8 cellular contexts compared by ENCODE assay signal in genomic region chr3:9704343-9705322, GRCh38. TPM values are rescaled to one million over a fixed set of nuclear protein-coding genes. Genes with fewer than 3 reads are reported as not detected.
DNase-seq lines count a peak whose midpoint lies in the region; ATAC-seq, FAIRE-seq and TF ChIP-seq lines count a peak whose summit lies in the region.

No MANE protein-coding gene starts in this region.

- no peak for FAIRE-seq in pancreas (lab: Jason Lieb, UNC)

- POLR2A ChIA-PET in activated CD8-positive, alpha-beta T cell treated with anti-CD3 and anti-CD28 coated beads for 36 hours (lab: Charles Lee): interaction anchor here (1.9 kb wide), 1 partner anchor 12 kb away, joined by 4 read pairs; no protein-coding TSS in a partner anchor

- WGBS in GM23248 (ENCODE audit: low coverage in 1 of 2, low lambda C conversion rate in 2 of 2, missing lambda C conversion rate in 2 of 2), 2 experiments: 5 to 7% methylated on average over 42 to 61 of the region's 62 CpGs
- 1% methylated on average over 14 of the region's 62 CpGs; no CpG with 5 or more reads in 1 of the 2 donors for WGBS in gastroesophageal sphincter (ENCODE audit: low coverage in 1 of 2), 2 donors
- 1 to 2% methylated on average over 59 to 62 of the region's 62 CpGs for WGBS in pancreas, 2 donors

- peak; percentile 48 for DNase-seq in ACHN
- DNase-seq in GM23248: peak; percentile 52
- DNase-seq in activated CD8-positive, alpha-beta T cell treated with anti-CD3 and anti-CD28 coated beads for 36 hours: peak; percentile 28
- peak in 4 of 6 donors; percentile 39 to 77 (median 58) for DNase-seq in pancreas
- DNase-seq in SW 1271 (lab: John Stamatoyannopoulos, UW): no peak
- DNase-seq in NOMO-1 treated with DMSO at 0.1 percent for 48 hours (lab: John Stamatoyannopoulos, UW; ENCODE audit: unreplicated experiment): no peak
- no peak for DNase-seq in Kasumi-1 (lab: John Stamatoyannopoulos, UW)

- no peaks in the 10 kb centered on the region for H3K9me2 ChIP-seq in GM23248 (ENCODE audit: insufficient read depth)

- H3K4me3 ChIP-seq in GM23248 (peak overlapping the region; percentile 58), gastroesophageal sphincter (peak overlapping the region in 1 of 2 donors; percentile 43), pancreas (peak overlapping the region in 2 of 4 donors; percentile 4 to 33)

- no peak overlapping the region for H3K4me3 Mint-ChIP-seq in activated CD8-positive, alpha-beta T cell treated with anti-CD3 and anti-CD28 coated beads for 36 hours

- H3K79me2 ChIP-seq in GM23248 (ENCODE audit: insufficient read depth): no peaks in the 10 kb centered on the region

- H3K27ac Mint-ChIP-seq in activated CD8-positive, alpha-beta T cell treated with anti-CD3 and anti-CD28 coated beads for 36 hours: no peak overlapping the region

- peaks cover 9% of the 10 kb centered on the region for H3K36me3 Mint-ChIP-seq in activated CD8-positive, alpha-beta T cell treated with anti-CD3 and anti-CD28 coated beads for 36 hours (ENCODE audit: low read depth)

- peaks cover 10% of the 10 kb centered on the region; the same call in 1 of the 2 replicates for H3K27me3 ChIP-seq in GM23248 (replicated peaks; ENCODE audit: insufficient read depth)
- H3K27me3 ChIP-seq in gastroesophageal sphincter: peaks cover 35% of the 10 kb centered on the region
- H3K27me3 ChIP-seq in pancreas: no peaks in the 10 kb centered on the region

- no peaks in the 10 kb centered on the region for H4K20me1 ChIP-seq in GM23248 (ENCODE audit: insufficient read depth)

- peaks cover 27% of the 10 kb centered on the region for H3K27me3 Mint-ChIP-seq in activated CD8-positive, alpha-beta T cell treated with anti-CD3 and anti-CD28 coated beads for 36 hours

- H3K4me1 ChIP-seq in GM23248 (ENCODE audit: insufficient read depth) (peaks cover 3% of the 10 kb centered on the region; the same call in 1 of the 2 replicates), gastroesophageal sphincter (peaks cover 0 to 18% (median 11%) of the 10 kb centered on the region in 3 donors), pancreas (peaks cover 0 to 11% (median 0%) of the 10 kb centered on the region in 3 donors)

- no peak overlapping the region for H2AFZ ChIP-seq in GM23248

- H3K4me2 ChIP-seq in GM23248 (ENCODE audit: unreplicated experiment): peak overlapping the region; percentile 57

- H3K36me3 ChIP-seq in GM23248 (ENCODE audit: low read depth) (no peaks in the 10 kb centered on the region), gastroesophageal sphincter (peaks cover 0 to 35% of the 10 kb centered on the region in 2 donors), pancreas (no peaks in the 10 kb centered on the region)

- peak; percentile 51 for ATAC-seq in activated CD8-positive, alpha-beta T cell treated with anti-CD3 and anti-CD28 coated beads for 36 hours
- ATAC-seq in gastroesophageal sphincter: peak; percentile 25
- peak; percentile 61 to 90 (median 79) for ATAC-seq in pancreas

- H3K4me1 Mint-ChIP-seq in activated CD8-positive, alpha-beta T cell treated with anti-CD3 and anti-CD28 coated beads for 36 hours (ENCODE audit: low read depth): peaks cover 8% of the 10 kb centered on the region

- no peak for TF ChIP-seq POLR2A in gastroesophageal sphincter (IDR thresholded peaks at IDR 0.05)

- in situ Hi-C loops in ACHN (cut with HindIII; ENCODE audit: low pct_ligation_motif_present, low pct_unique_long_range_greater_than_20kb, low sequenced_read_pairs) (no loop called here), GM23248 (cut with MboI) (no loop called here)

- intact Hi-C loops in activated CD8-positive, alpha-beta T cell treated with anti-CD3 and anti-CD28 coated beads for 36 hours (cut with micrococcal nuclease): no loop called here
- intact Hi-C loops in pancreas (cut with DNase I): no loop called here

- H3K9me3 ChIP-seq in GM23248 (ENCODE audit: low read depth) (no peaks in the 10 kb centered on the region), gastroesophageal sphincter (no peaks in the 10 kb centered on the region), pancreas (no peaks in the 10 kb centered on the region)

- TF ChIP-seq CTCF in activated CD8-positive, alpha-beta T cell treated with anti-CD3 and anti-CD28 coated beads for 36 hours (IDR thresholded peaks at IDR 0.05): no peak
- TF ChIP-seq CTCF in gastroesophageal sphincter (IDR thresholded peaks at IDR 0.05) (no peak), pancreas (IDR thresholded peaks at IDR 0.05) (no peak)

- no peak overlapping the region for H3K9ac ChIP-seq in GM23248

- no peaks in the 10 kb centered on the region for H3K9me3 Mint-ChIP-seq in activated CD8-positive, alpha-beta T cell treated with anti-CD3 and anti-CD28 coated beads for 36 hours

- H3F3A ChIP-seq in GM23248 (ENCODE audit: insufficient read depth): no peaks in the 10 kb centered on the region

- no peak for TF ChIP-seq EP300 in gastroesophageal sphincter (IDR thresholded peaks at IDR 0.05)

- CTCF ChIA-PET in activated CD8-positive, alpha-beta T cell treated with anti-CD3 and anti-CD28 coated beads for 36 hours (lab: Charles Lee): no interaction called here

- H3K27ac ChIP-seq in GM23248: no peak overlapping the region
- H3K27ac ChIP-seq in gastroesophageal sphincter: no peak overlapping the region
- no peak overlapping the region for H3K27ac ChIP-seq in pancreas

RNA-seq across cellular contexts. Expression of gene CPNE9, which starts 1.0 kb away (rescaled TPM):
- not detected in 2 replicates for total RNA-seq in GM23248 (2014; rRNA removed; shearing (Covaris generic))
- polyA plus RNA-seq in GM23248 (2016; fragmentation: Nextera tagmentation; extraction: Ambion mirVana) (not detected in 2 replicates), pancreas (under 1 TPM; 0.19 to 0.85 TPM)
- not detected for total RNA-seq in activated CD8-positive, alpha-beta T cell treated with anti-CD3 and anti-CD28 coated beads for 36 hours
- total RNA-seq in gastroesophageal sphincter (1 to 10 TPM in 1 of 4 donors, not detected in 3; 1.1 TPM), pancreas (under 1 TPM in 3 of 6 donors, not detected in 3; 0.12 to 0.19 (median 0.12) TPM)

RNA-seq across cellular contexts. Expression of gene BRPF1, which starts 26.9 kb away (rescaled TPM):
- total RNA-seq in GM23248 (2014; rRNA removed; shearing (Covaris generic)): 16.3 and 18.3 TPM in 2 replicates
- polyA plus RNA-seq in GM23248 (2016; fragmentation: Nextera tagmentation; extraction: Ambion mirVana): 7.3 and 10.4 TPM in 2 replicates
- total RNA-seq in activated CD8-positive, alpha-beta T cell treated with anti-CD3 and anti-CD28 coated beads for 36 hours: 10 to 100 TPM; 28.2 to 32.3 TPM
- 10 to 100 TPM; 18.0 to 25.4 (median 21.6) TPM for total RNA-seq in gastroesophageal sphincter
- 10 to 100 TPM in 1 of 6 donors, 1 to 10 TPM in 5; 7.0 to 10.8 (median 8.4) TPM for total RNA-seq in pancreas
- 10 to 100 TPM in 1 of 2 donors, 1 to 10 TPM in 1; 5.8 to 10.4 TPM for polyA plus RNA-seq in pancreas

RNA-seq across cellular contexts. Expression of gene OGG1, which starts 45.1 kb away (rescaled TPM):
- total RNA-seq in GM23248 (2014; rRNA removed; shearing (Covaris generic)): 18.0 and 36.5 TPM in 2 replicates
- 23.0 and 24.6 TPM in 2 replicates for polyA plus RNA-seq in GM23248 (2016; fragmentation: Nextera tagmentation; extraction: Ambion mirVana)
- total RNA-seq in activated CD8-positive, alpha-beta T cell treated with anti-CD3 and anti-CD28 coated beads for 36 hours: 10 to 100 TPM; 32.4 to 39.3 TPM
- total RNA-seq in gastroesophageal sphincter: 10 to 100 TPM; 22.1 to 33.8 (median 25.9) TPM
- 10 to 100 TPM in 1 of 6 donors, 1 to 10 TPM in 5; 5.9 to 13.9 (median 7.8) TPM for total RNA-seq in pancreas
- polyA plus RNA-seq in pancreas: 10 to 100 TPM; 11.2 to 12.7 TPM

RNA-seq across cellular contexts. Expression of gene MTMR14, which starts 55.3 kb away (rescaled TPM):
- 25.7 and 31.0 TPM in 2 replicates for total RNA-seq in GM23248 (2014; rRNA removed; shearing (Covaris generic))
- polyA plus RNA-seq in GM23248 (2016; fragmentation: Nextera tagmentation; extraction: Ambion mirVana) (22.9 and 24.0 TPM in 2 replicates), pancreas (10 to 100 TPM; 14.0 to 20.6 TPM)
- total RNA-seq in activated CD8-positive, alpha-beta T cell treated with anti-CD3 and anti-CD28 coated beads for 36 hours: 10 to 100 TPM; 27.9 to 33.4 TPM
- total RNA-seq in gastroesophageal sphincter (10 to 100 TPM; 17.3 to 25.3 (median 24.2) TPM), pancreas (10 to 100 TPM; 11.5 to 20.8 (median 13.0) TPM)

Comparison
In these comparisons a context has a peak if more than half of its experiments do, and no peak if none do; other contexts are left out.
1. DNase-seq: peak in ACHN (single experiment), GM23248 (single experiment), activated CD8-positive, alpha-beta T cell treated with anti-CD3 and anti-CD28 coated beads for 36 hours (single experiment) and pancreas (4 of 6); none in SW 1271 (0 of 2), NOMO-1 treated with DMSO at 0.1 percent for 48 hours (single experiment) and Kasumi-1 (0 of 2).
2. ATAC-seq: peak in every context shown above with its lines; median percentile 79 in pancreas; 51 in activated CD8-positive, alpha-beta T cell treated with anti-CD3 and anti-CD28 coated beads for 36 hours; 25 in gastroesophageal sphincter.